In genomic region chr12:26271889-26272492, GRCh38 we compare ENCODE assay signal across 1 cellular context.
TF ChIP-seq lines count a peak whose summit lies in the region.

No MANE protein-coding gene starts in this region.

TF ChIP-seq in GM12878, 131 proteins besides CTCF, POLR2A, EP300 and RAD21 (continued from another document):
- TF ChIP-seq ZBTB33 (IDR thresholded peaks at IDR 0.05) = no peak
- TF ChIP-seq CBX5 (IDR thresholded peaks at IDR 0.05; ENCODE audit: low read depth) = no peak
TF ChIP-seq in GM12878: peak in this region for 27.
